8 cellular contexts compared by ENCODE assay signal in the genomic region with DNA sequence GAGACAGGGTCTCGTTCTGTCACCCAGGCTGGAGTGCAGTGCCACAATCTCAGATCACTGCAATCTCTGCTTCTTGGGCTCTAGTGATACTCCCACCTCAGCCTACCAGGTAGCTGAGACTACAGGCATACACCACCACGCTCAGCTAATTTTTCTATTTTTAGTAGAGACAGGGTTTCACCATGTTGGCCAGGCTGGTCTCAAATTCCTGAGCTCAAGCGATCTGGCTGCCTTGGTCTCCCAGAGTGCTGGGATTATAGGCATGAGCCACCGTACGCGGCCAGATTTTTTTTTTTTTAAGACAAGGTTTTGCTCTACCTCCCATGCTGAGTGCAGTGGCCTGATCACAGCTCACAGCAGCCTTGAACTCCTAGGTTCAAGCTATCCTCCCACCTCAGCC. TPM values are rescaled to one million over a fixed set of nuclear protein-coding genes. Genes with fewer than 3 reads are reported as not detected.
A peak's percentile ranks its signal among the peaks of the same experiment; 100 is the strongest.
DNase-seq lines count a peak whose midpoint lies in the region; ATAC-seq and TF ChIP-seq lines count a peak whose summit lies in the region.
"Not testable (repeated sequence)": the region's sequence is repeated elsewhere in the genome, so short reads cannot be mapped to it uniquely, and the experiment has no call there.

No MANE protein-coding gene starts in this region.

- WGBS in heart left ventricle, 4 donors, result 46 to 70% (median 61%) methylated on average over 6 of the region's 6 CpGs
- 100% methylated on average over 1 of the region's 6 CpGs for WGBS in right lobe of liver (ENCODE audit: insufficient coverage, low coverage, low lambda C conversion rate, missing lambda C conversion rate)
- 88 to 99% (median 93%) methylated on average over 6 of the region's 6 CpGs for WGBS in stomach, 5 donors
- WGBS in upper lobe of left lung, 2 donors, result 96 to 98% methylated on average over 5 to 6 of the region's 6 CpGs

- not testable (repeated sequence) for H3K27me3 Mint-ChIP-seq in activated T-helper 17 cell treated with anti-CD3 and anti-CD28 coated beads, Interleukin-2, amount 50 U/mL, for 72 hours; effector memory CD8-positive, alpha-beta T cell

- TF ChIP-seq POLR2A in heart left ventricle (IDR thresholded peaks at IDR 0.05); right lobe of liver (IDR thresholded peaks at IDR 0.05); stomach (IDR thresholded peaks at IDR 0.05); upper lobe of left lung (IDR thresholded peaks at IDR 0.05): not testable (repeated sequence)

- H3K27ac Mint-ChIP-seq in activated T-helper 17 cell treated with anti-CD3 and anti-CD28 coated beads, Interleukin-2, amount 50 U/mL, for 72 hours, result peak overlapping the region; percentile 50
- peak overlapping the region; percentile 59 to 80 for H3K27ac Mint-ChIP-seq in effector memory CD8-positive, alpha-beta T cell

- peaks cover 33% of the 10 kb centered on the region for H3K4me1 Mint-ChIP-seq in activated T-helper 17 cell treated with anti-CD3 and anti-CD28 coated beads, Interleukin-2, amount 50 U/mL, for 72 hours
- peaks cover 25 to 58% of the 10 kb centered on the region in 2 donors for H3K4me1 Mint-ChIP-seq in effector memory CD8-positive, alpha-beta T cell (ENCODE audit: low read depth in 2 of 2)

- H4K20me1 ChIP-seq in BLaER1 treated with 17β-estradiol and CSF1 and Interleukin-3, amounts not matched to agents 10 nM and 100 nM, result peaks cover 30 to 94% (median 76%) of the 10 kb centered on the region in 11 experiments

- not testable (repeated sequence) for H3K9me3 Mint-ChIP-seq in activated T-helper 17 cell treated with anti-CD3 and anti-CD28 coated beads, Interleukin-2, amount 50 U/mL, for 72 hours; effector memory CD8-positive, alpha-beta T cell

- TF ChIP-seq CTCF in heart left ventricle (IDR thresholded peaks at IDR 0.05); right lobe of liver (IDR thresholded peaks at IDR 0.05); parathyroid adenoma (IDR thresholded peaks at IDR 0.05); stomach (IDR thresholded peaks at IDR 0.05); upper lobe of left lung (IDR thresholded peaks at IDR 0.05): not testable (repeated sequence)

- TF ChIP-seq EP300 in stomach (IDR thresholded peaks at IDR 0.05); upper lobe of left lung (IDR thresholded peaks at IDR 0.05): not testable (repeated sequence)

- H3K79me2 ChIP-seq in parathyroid adenoma, result peaks cover 47% of the 10 kb centered on the region

- intact Hi-C loops in heart left ventricle (cut with DNase I), result loop anchor here in 1 of 10 donors (2.0 kb wide), 1 partner anchor 32 kb away; a partner anchor contains a TSS
- intact Hi-C loops in right lobe of liver (cut with DNase I); stomach (cut with DNase I; ENCODE audit: low total_unique reads): not testable (repeated sequence)

- not testable (repeated sequence) for H3K27me3 ChIP-seq in BLaER1 treated with 17β-estradiol and CSF1 and Interleukin-3, amounts not matched to agents 10 nM and 100 nM; heart left ventricle; right lobe of liver; parathyroid adenoma (ENCODE audit: control insufficient read depth, insufficient read depth, low read length); stomach; upper lobe of left lung

- H3K36me3 ChIP-seq in BLaER1 treated with 17β-estradiol and CSF1 and Interleukin-3, amounts not matched to agents 10 nM and 100 nM, result peaks cover 0 to 27% (median 11%) of the 10 kb centered on the region in 11 experiments; a peak in 14 of 22 replicates
- not testable (repeated sequence) for H3K36me3 ChIP-seq in heart left ventricle; right lobe of liver; parathyroid adenoma (ENCODE audit: control insufficient read depth, insufficient read depth, low read length); stomach; upper lobe of left lung

- H3K27ac ChIP-seq in BLaER1 treated with 17β-estradiol and CSF1 and Interleukin-3, amounts not matched to agents 10 nM and 100 nM, result peak overlapping the region in 9 of 11 experiments; percentile 28 to 72 (median 60); a peak in 14 of 22 replicates
- H3K27ac ChIP-seq in heart left ventricle, result peak overlapping the region; percentile 51 to 90 (median 84)
- H3K27ac ChIP-seq in right lobe of liver, result peak overlapping the region in 2 of 3 donors; percentile 14 to 45
- H3K27ac ChIP-seq in parathyroid adenoma, result peak overlapping the region; percentile 27
- peak overlapping the region; percentile 14 to 73 (median 64) for H3K27ac ChIP-seq in stomach
- H3K27ac ChIP-seq in upper lobe of left lung, result peak overlapping the region in 3 of 4 donors; percentile 51 to 71 (median 69)

- not testable (repeated sequence) for H3K36me3 Mint-ChIP-seq in activated T-helper 17 cell treated with anti-CD3 and anti-CD28 coated beads, Interleukin-2, amount 50 U/mL, for 72 hours (ENCODE audit: low read depth); effector memory CD8-positive, alpha-beta T cell (ENCODE audit: insufficient read depth)

- not testable (repeated sequence) for H3K4me3 ChIP-seq in BLaER1 treated with 17β-estradiol and CSF1 and Interleukin-3, amounts not matched to agents 10 nM and 100 nM; heart left ventricle; right lobe of liver; parathyroid adenoma (ENCODE audit: low read depth, low read length); stomach; upper lobe of left lung

- ATAC-seq in activated T-helper 17 cell treated with anti-CD3 and anti-CD28 coated beads, Interleukin-2, amount 50 U/mL, for 72 hours (replicated peaks); effector memory CD8-positive, alpha-beta T cell (replicated peaks); right lobe of liver; upper lobe of left lung (ENCODE audit: low FRiP score in 2 of 2): not testable (repeated sequence)
- peak in 1 of 4 donors; percentile 2 for ATAC-seq in heart left ventricle

- H2AFZ ChIP-seq in parathyroid adenoma, result not testable (repeated sequence)

- not testable (repeated sequence) for DNase-seq in effector memory CD8-positive, alpha-beta T cell; heart left ventricle; right lobe of liver; stomach; upper lobe of left lung

- H3K4me2 ChIP-seq in BLaER1 treated with 17β-estradiol and CSF1 and Interleukin-3, amounts not matched to agents 10 nM and 100 nM, result peak overlapping the region in 10 of 11 experiments; percentile 62 to 84 (median 80); a peak in 18 of 22 replicates
- H3K4me2 ChIP-seq in parathyroid adenoma (ENCODE audit: low read length), result not testable (repeated sequence)

- peaks cover 0 to 18% (median 9%) of the 10 kb centered on the region in 11 experiments; a peak in 9 of 22 replicates for H3K9me3 ChIP-seq in BLaER1 treated with 17β-estradiol and CSF1 and Interleukin-3, amounts not matched to agents 10 nM and 100 nM (replicated peaks in 1 of 11)
- not testable (repeated sequence) for H3K9me3 ChIP-seq in heart left ventricle; right lobe of liver; parathyroid adenoma (ENCODE audit: control insufficient read depth, low read length); stomach; upper lobe of left lung

- H3K4me1 ChIP-seq in BLaER1 treated with 17β-estradiol and CSF1 and Interleukin-3, amounts not matched to agents 10 nM and 100 nM, result peaks cover 74 to 87% (median 78%) of the 10 kb centered on the region in 10 experiments
- peaks cover 19 to 97% (median 86%) of the 10 kb centered on the region in 12 donors for H3K4me1 ChIP-seq in heart left ventricle
- H3K4me1 ChIP-seq in right lobe of liver, result peaks cover 0 to 22% (median 15%) of the 10 kb centered on the region in 4 donors
- H3K4me1 ChIP-seq in parathyroid adenoma, result not testable (repeated sequence)
- peaks cover 36 to 67% (median 55%) of the 10 kb centered on the region in 4 donors for H3K4me1 ChIP-seq in stomach
- peaks cover 40 to 66% (median 57%) of the 10 kb centered on the region in 4 donors for H3K4me1 ChIP-seq in upper lobe of left lung

- H3K4me3 Mint-ChIP-seq in activated T-helper 17 cell treated with anti-CD3 and anti-CD28 coated beads, Interleukin-2, amount 50 U/mL, for 72 hours; effector memory CD8-positive, alpha-beta T cell: not testable (repeated sequence)

- peak overlapping the region in 4 of 11 experiments; percentile 3 to 57 (median 29); a peak in 3 of 22 replicates for H3K9ac ChIP-seq in BLaER1 treated with 17β-estradiol and CSF1 and Interleukin-3, amounts not matched to agents 10 nM and 100 nM
- H3K9ac ChIP-seq in parathyroid adenoma, result not testable (repeated sequence)

RNA-seq across cellular contexts. Expression of a gene that starts 32.1 kb away (rescaled TPM):
- 10 to 100 TPM; 47.7 to 73.8 TPM for total RNA-seq in activated T-helper 17 cell treated with anti-CD3 and anti-CD28 coated beads, Interleukin-2, amount 50 U/mL, for 72 hours
- total RNA-seq in heart left ventricle, result 100 to 1,000 TPM in 1 of 9 donors, 10 to 100 TPM in 8; 26.3 to 105 (median 70.4) TPM
- 10 to 100 TPM; 35.1 to 38.2 TPM for polyA plus RNA-seq in heart left ventricle
- 10 to 100 TPM; 20.9 to 33.9 (median 26.3) TPM for total RNA-seq in right lobe of liver
- 100 to 1,000 TPM in 2 of 5 donors, 10 to 100 TPM in 3; 30.3 to 414 (median 74.9) TPM for total RNA-seq in stomach
- 10 to 100 TPM; 18.4 to 22.7 (median 20.5) TPM for polyA plus RNA-seq in stomach
- 10 to 100 TPM; 45.1 to 86.6 (median 54.6) TPM for total RNA-seq in upper lobe of left lung

Comparison
In these comparisons a context has a peak if more than half of its experiments do, and no peak if none do; other contexts are left out.
1. H3K27ac ChIP-seq: peak in every context shown above with its lines; median percentile 84 in heart left ventricle; 69 in upper lobe of left lung; 64 in stomach; 60 in BLaER1 treated with 17β-estradiol and CSF1 and Interleukin-3, amounts not matched to agents 10 nM and 100 nM; 30 in right lobe of liver; 27 in parathyroid adenoma.